In the genomic region with DNA sequence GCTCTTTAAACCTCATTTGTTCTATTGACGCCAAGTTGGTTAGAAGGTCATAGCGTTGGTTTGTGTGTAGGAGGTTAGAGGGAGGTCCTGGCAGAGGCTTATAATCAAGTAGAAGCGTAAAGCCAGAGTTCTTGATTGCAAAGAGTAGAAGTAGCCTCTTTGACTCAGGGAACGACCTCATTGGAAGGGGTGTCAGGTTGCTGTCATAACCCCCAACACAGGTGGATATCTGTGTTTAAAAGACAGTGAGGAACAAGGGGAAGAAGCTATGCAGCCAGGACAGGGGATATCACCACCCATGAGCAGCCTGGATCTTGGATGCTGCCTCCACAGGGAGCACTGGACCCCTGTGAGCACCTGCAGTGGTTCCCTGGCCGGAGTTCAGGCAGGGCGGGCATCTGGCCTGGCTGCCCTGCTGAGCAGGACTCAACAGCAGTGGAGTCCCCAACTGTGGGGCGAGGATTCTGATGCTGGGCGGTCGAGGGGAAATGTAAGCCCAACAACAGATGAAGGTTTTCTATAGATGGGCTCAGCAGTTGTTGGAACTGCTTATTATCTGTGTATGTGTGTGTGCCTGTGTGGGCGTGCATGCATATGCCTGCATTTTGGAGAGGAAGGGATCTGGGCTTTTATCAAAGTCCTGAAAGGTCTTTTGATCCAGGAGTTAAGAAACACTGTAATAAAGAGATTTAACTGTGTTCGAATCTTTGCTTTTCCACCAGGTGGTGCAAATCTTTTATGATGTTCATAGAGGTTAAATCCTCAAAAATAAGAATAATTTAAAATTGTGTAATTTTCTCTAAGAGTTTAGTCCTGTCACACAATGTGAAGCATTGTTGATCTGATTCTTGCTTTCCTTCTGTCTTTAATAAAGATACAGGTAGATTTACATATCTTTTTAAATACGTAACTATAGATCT, we compare ENCODE assay signal across 1 cellular context.
TF ChIP-seq lines count a peak whose summit lies in the region.

No MANE protein-coding gene starts in this region.

TF ChIP-seq in WTC11, 78 proteins besides CTCF, POLR2A, EP300 and RAD21 (continued from another document):
- TF ChIP-seq, protein P1, sequence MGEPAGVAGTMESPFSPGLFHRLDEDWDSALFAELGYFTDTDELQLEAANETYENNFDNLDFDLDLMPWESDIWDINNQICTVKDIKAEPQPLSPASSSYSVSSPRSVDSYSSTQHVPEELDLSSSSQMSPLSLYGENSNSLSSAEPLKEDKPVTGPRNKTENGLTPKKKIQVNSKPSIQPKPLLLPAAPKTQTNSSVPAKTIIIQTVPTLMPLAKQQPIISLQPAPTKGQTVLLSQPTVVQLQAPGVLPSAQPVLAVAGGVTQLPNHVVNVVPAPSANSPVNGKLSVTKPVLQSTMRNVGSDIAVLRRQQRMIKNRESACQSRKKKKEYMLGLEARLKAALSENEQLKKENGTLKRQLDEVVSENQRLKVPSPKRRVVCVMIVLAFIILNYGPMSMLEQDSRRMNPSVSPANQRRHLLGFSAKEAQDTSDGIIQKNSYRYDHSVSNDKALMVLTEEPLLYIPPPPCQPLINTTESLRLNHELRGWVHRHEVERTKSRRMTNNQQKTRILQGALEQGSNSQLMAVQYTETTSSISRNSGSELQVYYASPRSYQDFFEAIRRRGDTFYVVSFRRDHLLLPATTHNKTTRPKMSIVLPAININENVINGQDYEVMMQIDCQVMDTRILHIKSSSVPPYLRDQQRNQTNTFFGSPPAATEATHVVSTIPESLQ (CRISPR knock-in tag; IDR thresholded peaks at IDR 0.05) = no peak
- TF ChIP-seq, protein P2, sequence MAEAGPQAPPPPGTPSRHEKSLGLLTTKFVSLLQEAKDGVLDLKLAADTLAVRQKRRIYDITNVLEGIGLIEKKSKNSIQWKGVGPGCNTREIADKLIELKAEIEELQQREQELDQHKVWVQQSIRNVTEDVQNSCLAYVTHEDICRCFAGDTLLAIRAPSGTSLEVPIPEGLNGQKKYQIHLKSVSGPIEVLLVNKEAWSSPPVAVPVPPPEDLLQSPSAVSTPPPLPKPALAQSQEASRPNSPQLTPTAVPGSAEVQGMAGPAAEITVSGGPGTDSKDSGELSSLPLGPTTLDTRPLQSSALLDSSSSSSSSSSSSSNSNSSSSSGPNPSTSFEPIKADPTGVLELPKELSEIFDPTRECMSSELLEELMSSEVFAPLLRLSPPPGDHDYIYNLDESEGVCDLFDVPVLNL (CRISPR knock-in tag; IDR thresholded peaks at IDR 0.05; ENCODE audit: borderline replicate concordance, low read depth) = no peak
- TF ChIP-seq ZBTB21 (CRISPR knock-in tag; IDR thresholded peaks at IDR 0.05; ENCODE audit: borderline replicate concordance) = no peak
- TF ChIP-seq ZNF423 (CRISPR knock-in tag; IDR thresholded peaks at IDR 0.05) = peak; percentile 98
- TF ChIP-seq, protein P3, sequence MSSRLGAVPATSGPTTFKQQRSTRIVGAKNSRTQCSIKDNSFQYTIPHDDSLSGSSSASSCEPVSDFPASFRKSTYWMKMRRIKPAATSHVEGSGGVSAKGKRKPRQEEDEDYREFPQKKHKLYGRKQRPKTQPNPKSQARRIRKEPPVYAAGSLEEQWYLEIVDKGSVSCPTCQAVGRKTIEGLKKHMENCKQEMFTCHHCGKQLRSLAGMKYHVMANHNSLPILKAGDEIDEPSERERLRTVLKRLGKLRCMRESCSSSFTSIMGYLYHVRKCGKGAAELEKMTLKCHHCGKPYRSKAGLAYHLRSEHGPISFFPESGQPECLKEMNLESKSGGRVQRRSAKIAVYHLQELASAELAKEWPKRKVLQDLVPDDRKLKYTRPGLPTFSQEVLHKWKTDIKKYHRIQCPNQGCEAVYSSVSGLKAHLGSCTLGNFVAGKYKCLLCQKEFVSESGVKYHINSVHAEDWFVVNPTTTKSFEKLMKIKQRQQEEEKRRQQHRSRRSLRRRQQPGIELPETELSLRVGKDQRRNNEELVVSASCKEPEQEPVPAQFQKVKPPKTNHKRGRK (CRISPR knock-in tag; IDR thresholded peaks at IDR 0.05; ENCODE audit: borderline replicate concordance) = no peak
